In genomic region chr3:72142028-72142427, GRCh38 we compare ENCODE assay signal across 26 cellular contexts.
"Had no signal": no experiment of that assay in that cellular context is flagged by ENCODE, and none has a peak within 500 bp of the region (broad histone marks: within the 10 kb centered on the region; RNA-seq: fewer than 3 reads in every experiment).

No MANE protein-coding gene starts in this region.

- FAIRE-seq: astrocyte, endothelial cell of umbilical vein, pancreas had no signal

- ATAC-seq: gastroesophageal sphincter; mucosa of descending colon; pancreas; psoas muscle; stimulated activated memory B cell treated with anti-CD40 and anti-IgM and Interleukin-4, amounts not matched to agents 10 μg/mL and 1 μg/mL and 100 μg/mL, for 72 hours; stimulated activated naive CD8-positive, alpha-beta T cell treated with anti-CD3 and anti-CD28 coated beads, Interleukin-15, amount 100 ng/mL, for 72 hours had no signal

- DNase-seq: activated CD4-positive, alpha-beta T cell treated with anti-CD3 and anti-CD28 coated beads for 4 hours; activated CD4-positive, alpha-beta T cell treated with anti-CD3 and anti-CD28 coated beads, Interleukin-2, amount 50 U/mL, for 48 hours; activated CD4-positive, CD25-positive, alpha-beta regulatory T cell; activated CD8-positive, alpha-beta memory T cell treated with anti-CD3 and anti-CD28 coated beads, Interleukin-2, amount 50 U/mL, for 4 hours; activated gamma-delta T cell; activated naive CD4-positive, alpha-beta T cell treated with anti-CD3 and anti-CD28 coated beads, Interleukin-2, amount 10 ng/mL, durations not matched to agents 7 days and 5 days; activated naive CD8-positive, alpha-beta T cell treated with anti-CD3 and anti-CD28 coated beads, Interleukin-2, amount 10 ng/mL, durations not matched to agents 7 days and 5 days; activated T-cell treated with anti-CD3 and anti-CD28 coated beads, Interleukin-2, amount 50 U/mL, for 1 hour; brain microvascular endothelial cell; cortex of kidney; islet precursor cell; left ventricle myocardium inferior; mucosa of descending colon; nephron progenitor cell; pancreas; psoas muscle; stimulated activated CD4-positive, alpha-beta T cell treated with anti-CD3 and anti-CD28 coated beads, Interleukin-1b, Interleukin-23, amount 100 ng/mL, for 48 hours; stimulated activated CD4-positive, alpha-beta T cell treated with anti-CD3 and anti-CD28 coated beads, Interleukin-4, amount 100 ng/mL, for 4 hours; stimulated activated CD8-positive, alpha-beta memory T cell treated with anti-CD3 and anti-CD28 coated beads, Interleukin-4, amount 100 ng/mL, for 48 hours; stimulated activated naive CD8-positive, alpha-beta T cell treated with anti-CD3 and anti-CD28 coated beads, Interleukin-15, amount 100 ng/mL, for 72 hours; substantia nigra; upper lobe of left lung had no signal
